In the genomic region with DNA sequence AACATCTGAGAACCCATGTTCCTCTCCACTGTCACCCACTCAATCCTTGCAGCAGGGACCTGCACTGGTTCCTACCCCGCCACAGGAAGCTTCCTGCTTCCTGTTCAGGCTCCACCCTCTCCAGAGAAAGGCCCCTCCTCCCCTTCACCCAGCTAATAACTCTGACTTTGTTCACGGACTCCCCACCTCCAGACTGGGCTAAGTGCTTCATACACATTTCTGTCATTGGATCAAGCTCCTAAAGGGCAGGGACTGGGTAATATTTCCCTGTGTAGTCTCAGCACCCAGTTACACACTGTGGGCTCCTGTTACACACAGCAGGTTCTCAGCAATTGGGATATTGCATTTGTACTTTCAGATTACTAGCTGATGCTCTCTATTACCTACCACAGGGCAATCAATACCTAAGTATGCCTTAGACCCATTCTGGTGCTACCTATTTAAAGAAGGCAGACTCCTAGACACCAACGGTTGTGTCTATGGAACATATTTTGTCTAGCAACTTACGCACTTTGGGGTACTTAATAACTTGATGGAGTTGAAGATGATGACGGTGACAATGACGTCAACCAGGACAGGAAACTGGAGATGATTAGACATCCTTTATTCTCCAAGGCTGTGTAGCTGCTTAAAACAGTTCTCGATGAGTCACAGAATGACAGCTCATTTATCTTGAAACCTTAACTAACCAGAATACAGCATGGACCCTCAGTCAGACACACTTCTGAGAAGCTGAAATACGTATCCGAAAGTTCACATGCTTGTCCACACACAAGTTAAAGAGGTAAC, we compare ENCODE assay signal across 8 cellular contexts. TPM values are rescaled to one million over a fixed set of nuclear protein-coding genes. Genes with fewer than 3 reads are reported as not detected.
A peak's percentile ranks its signal among the peaks of the same experiment; 100 is the strongest.
DNase-seq lines count a peak whose midpoint lies in the region; ATAC-seq and TF ChIP-seq lines count a peak whose summit lies in the region.

No MANE protein-coding gene starts in this region.

- peaks cover 55% of the 10 kb centered on the region for H3K4me1 Mint-ChIP-seq in stimulated activated effector memory CD8-positive, alpha-beta T cell treated with anti-CD3 and anti-CD28 coated beads, Interleukin-12 subunit alpha, Interleukin-12 subunit beta, amount 100 ng/mL, for 72 hours

- H3K9me3 ChIP-seq in lung (ENCODE audit: control insufficient read depth in 2 of 2, insufficient read depth in 1 of 2, low read length in 1 of 2), result peaks cover 0 to 1% of the 10 kb centered on the region in 2 donors

- no peak for TF ChIP-seq CTCF in lung (IDR thresholded peaks at IDR 0.05; ENCODE audit: control extremely low read depth, extremely low read depth)

- WGBS in lung, 2 donors, result 30 to 47% methylated on average over 9 of the region's 9 CpGs

- H3K27ac Mint-ChIP-seq in stimulated activated effector memory CD8-positive, alpha-beta T cell treated with anti-CD3 and anti-CD28 coated beads, Interleukin-12 subunit alpha, Interleukin-12 subunit beta, amount 100 ng/mL, for 72 hours, result peak overlapping the region; percentile 90

- no peak overlapping the region for H3K4me3 ChIP-seq in lung

- H3K27me3 ChIP-seq in lung (ENCODE audit: control insufficient read depth, insufficient read depth), result no peaks in the 10 kb centered on the region

- DNase-seq in AML-193 (lab: John Stamatoyannopoulos, UW) (peak; percentile 56 to 64), lung (ENCODE audit: low spot score) (no peak), SK-N-DZ (ENCODE audit: low spot score) (no peak), HuH-7 (ENCODE audit: low spot score) (no peak)
- DNase-seq in activated CD4-positive, CD25-positive, alpha-beta regulatory T cell (lab: John Stamatoyannopoulos, UW), result peak; percentile 6 to 42 (median 25)
- peak; percentile 77 for DNase-seq in central memory CD4-positive, alpha-beta T cell
- DNase-seq in stimulated activated effector memory CD8-positive, alpha-beta T cell treated with anti-CD3 and anti-CD28 coated beads, Interleukin-12 subunit alpha, Interleukin-12 subunit beta, amount 100 ng/mL, for 72 hours (ENCODE audit: low spot score in 2 of 2), result peak; percentile 30 to 65

- H3K36me3 Mint-ChIP-seq in stimulated activated effector memory CD8-positive, alpha-beta T cell treated with anti-CD3 and anti-CD28 coated beads, Interleukin-12 subunit alpha, Interleukin-12 subunit beta, amount 100 ng/mL, for 72 hours, result peaks cover 6% of the 10 kb centered on the region

- peak overlapping the region; percentile 61 for H3K4me3 Mint-ChIP-seq in stimulated activated effector memory CD8-positive, alpha-beta T cell treated with anti-CD3 and anti-CD28 coated beads, Interleukin-12 subunit alpha, Interleukin-12 subunit beta, amount 100 ng/mL, for 72 hours

- H3K27ac ChIP-seq in lung (ENCODE audit: low read depth in 1 of 2, low read length in 1 of 2), result peak overlapping the region; percentile 81 to 90

- H3K4me1 ChIP-seq in lung (ENCODE audit: control insufficient read depth in 2 of 2, insufficient read depth in 2 of 2, low read length in 2 of 2), result peaks cover 21 to 30% of the 10 kb centered on the region in 2 donors

- H3K9me3 Mint-ChIP-seq in stimulated activated effector memory CD8-positive, alpha-beta T cell treated with anti-CD3 and anti-CD28 coated beads, Interleukin-12 subunit alpha, Interleukin-12 subunit beta, amount 100 ng/mL, for 72 hours, result no peaks in the 10 kb centered on the region

- ATAC-seq in HG03571 (IDR thresholded peaks at IDR 0.05; ENCODE audit: unreplicated experiment) (peak; percentile 38), lung (ENCODE audit: insufficient read depth, low FRiP score) (peak; percentile 24)
- peak; percentile 98 for ATAC-seq in stimulated activated effector memory CD8-positive, alpha-beta T cell treated with anti-CD3 and anti-CD28 coated beads, Interleukin-12 subunit alpha, Interleukin-12 subunit beta, amount 100 ng/mL, for 72 hours

- no peaks in the 10 kb centered on the region for H3K36me3 ChIP-seq in lung (ENCODE audit: control insufficient read depth in 2 of 2, insufficient read depth in 2 of 2, low read length in 2 of 2)

RNA-seq across cellular contexts. Expression of a gene that starts 58.1 kb away (rescaled TPM):
- total RNA-seq in lung, result 10 to 100 TPM; 12.8 to 16.4 TPM
- polyA plus RNA-seq in lung, result 1 to 10 TPM; 3.0 to 4.1 TPM
- 7.9 TPM in 2 replicates for polyA plus RNA-seq in SK-N-DZ (2014; cell fraction: cytosol; rRNA removed)
- polyA plus RNA-seq in SK-N-DZ (2014; cell fraction: nucleus; rRNA removed), result 3.5 and 5.0 TPM in 2 replicates

Comparison
In these comparisons a context has a peak if more than half of its experiments do, and no peak if none do; other contexts are left out.
1. DNase-seq: peak in AML-193 (2 of 2), activated CD4-positive, CD25-positive, alpha-beta regulatory T cell (4 of 4), central memory CD4-positive, alpha-beta T cell (single experiment) and stimulated activated effector memory CD8-positive, alpha-beta T cell treated with anti-CD3 and anti-CD28 coated beads, Interleukin-12 subunit alpha, Interleukin-12 subunit beta, amount 100 ng/mL, for 72 hours (2 of 2); none in lung (single experiment), SK-N-DZ (single experiment) and HuH-7 (single experiment).
2. ATAC-seq: peak in every context shown above with its lines; median percentile 98 in stimulated activated effector memory CD8-positive, alpha-beta T cell treated with anti-CD3 and anti-CD28 coated beads, Interleukin-12 subunit alpha, Interleukin-12 subunit beta, amount 100 ng/mL, for 72 hours; 38 in HG03571; 24 in lung.